Comparison of ENCODE assay signal across 13 cellular contexts in the genomic region with DNA sequence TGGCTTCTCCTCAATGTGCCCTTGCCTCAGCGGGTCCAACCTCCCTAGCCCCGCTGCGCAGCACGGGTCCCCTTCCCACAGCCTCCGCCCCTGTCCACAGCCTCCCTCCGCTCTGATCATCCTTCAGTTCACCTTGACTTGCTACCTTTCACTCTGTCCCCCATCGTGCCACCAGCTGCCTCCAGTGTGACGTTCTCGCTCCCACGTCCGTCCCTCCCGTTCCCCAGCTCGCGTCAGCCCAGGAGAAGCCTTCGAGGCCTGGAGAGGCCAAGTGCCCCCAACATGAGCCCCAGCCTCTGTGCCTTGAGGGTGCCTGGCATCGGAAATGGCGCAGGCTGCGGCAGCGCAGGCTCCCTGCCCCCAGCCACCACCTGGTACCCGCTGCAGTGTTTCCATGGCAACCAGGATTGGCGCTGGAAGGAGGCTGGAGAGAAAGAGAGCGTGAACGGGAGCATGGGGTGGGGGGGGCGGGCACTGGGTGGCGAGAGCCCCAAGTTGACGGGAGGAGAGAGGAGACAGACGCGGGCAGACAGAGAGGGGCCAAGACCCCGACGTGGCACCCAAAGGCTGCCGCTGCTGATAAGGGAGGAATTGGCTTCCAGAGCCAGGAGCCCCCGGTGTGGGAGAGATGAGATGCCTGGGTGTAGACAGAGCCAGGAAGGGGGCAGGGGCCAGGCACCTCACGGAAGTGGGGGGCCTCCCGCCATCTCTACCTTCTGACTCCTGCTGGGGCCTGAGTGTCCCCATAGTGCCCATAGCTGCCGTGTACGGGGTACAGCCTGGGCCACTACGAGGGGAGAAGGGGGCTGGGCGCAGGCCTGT. TPM values are rescaled to one million over a fixed set of nuclear protein-coding genes. Genes with fewer than 3 reads are reported as not detected.
DNase-seq lines count a peak whose midpoint lies in the region; ATAC-seq, FAIRE-seq and TF ChIP-seq lines count a peak whose summit lies in the region.
"Had no signal": no experiment of that assay in that cellular context is flagged by ENCODE, and none has a peak within 500 bp of the region (broad histone marks: within the 10 kb centered on the region; RNA-seq: fewer than 3 reads in every experiment).

No MANE protein-coding gene starts in this region.

- H3K9me3 ChIP-seq in sigmoid colon = no peaks in the 10 kb centered on the region
- H3K9me3 ChIP-seq in transverse colon = no peaks in the 10 kb centered on the region

- CTCF ChIA-PET in activated naive CD4-positive, alpha-beta T cell treated with anti-CD3 and anti-CD28 coated beads for 36 hours (lab: Charles Lee) = no interaction called here

- no peaks in the 10 kb centered on the region for H3K9me3 Mint-ChIP-seq in activated naive CD4-positive, alpha-beta T cell treated with anti-CD3 and anti-CD28 coated beads for 36 hours
- H3K9me3 Mint-ChIP-seq: activated B cell treated with CpG ODN at 0.5 μM for 24 hours had no signal

- WGBS in sigmoid colon, 2 donors = 38 to 59% methylated on average over 38 of the region's 38 CpGs
- WGBS in transverse colon (ENCODE audit: low coverage in 1 of 2), 2 donors = 7 to 48% methylated on average over 3 to 34 of the region's 38 CpGs

- TF ChIP-seq CTCF in sigmoid colon (IDR thresholded peaks at IDR 0.05) (no peak), transverse colon (IDR thresholded peaks at IDR 0.05) (no peak)

- intact Hi-C loops in activated naive CD4-positive, alpha-beta T cell treated with anti-CD3 and anti-CD28 coated beads for 36 hours (cut with micrococcal nuclease) = loop anchor here (10.0 kb wide), 1 partner anchor 1190 kb away; no protein-coding TSS in a partner anchor
- intact Hi-C loops in sigmoid colon (cut with DNase I) = loop anchor here (10.0 kb wide), 1 partner anchor 210 kb away; a partner anchor contains a TSS
- intact Hi-C loops in transverse colon (cut with DNase I; ENCODE audit: low total_unique reads) = no loop called here

- no peak for DNase-seq in activated naive CD4-positive, alpha-beta T cell treated with anti-CD3 and anti-CD28 coated beads for 36 hours
- DNase-seq in activated naive CD4-positive, alpha-beta T cell treated with anti-CD3 and anti-CD28 coated beads, Interleukin-2, amount 50 U/mL, for 16 hours = no peak
- peak; percentile 81 for DNase-seq in NCI-H2171 treated with DMSO at 0.1 percent for 48 hours (lab: John Stamatoyannopoulos, UW)
- DNase-seq in frontal cortex (ENCODE audit: low spot score in 2 of 2) = peak; percentile 82 to 83
- peak; percentile 28 for DNase-seq in sigmoid colon
- no peak for DNase-seq in transverse colon
- no peak for DNase-seq in activated CD4-positive, alpha-beta T cell treated with anti-CD3 and anti-CD28 coated beads for 4 hours
- DNase-seq: activated B cell treated with CpG ODN at 0.5 μM for 24 hours, activated gamma-delta T cell treated with Interleukin-2 at 50 U/mL for 16 hours, KG1 had no signal

- H3K4me3 Mint-ChIP-seq in activated naive CD4-positive, alpha-beta T cell treated with anti-CD3 and anti-CD28 coated beads for 36 hours = peak overlapping the region; percentile 27
- H3K4me3 Mint-ChIP-seq: activated B cell treated with CpG ODN at 0.5 μM for 24 hours had no signal

- no peaks in the 10 kb centered on the region for H3K36me3 Mint-ChIP-seq in activated naive CD4-positive, alpha-beta T cell treated with anti-CD3 and anti-CD28 coated beads for 36 hours (ENCODE audit: low read depth)

- FAIRE-seq in frontal cortex (lab: Jason Lieb, UNC) = no peak
- FAIRE-seq: RCC 7860 had no signal

- H3K4me1 ChIP-seq in sigmoid colon (peaks cover 0 to 15% (median 9%) of the 10 kb centered on the region in 4 donors), transverse colon (peaks cover 7 to 14% (median 9%) of the 10 kb centered on the region in 4 donors)

- H3K4me3 ChIP-seq in sigmoid colon (no peak overlapping the region), transverse colon (no peak overlapping the region)

- in situ Hi-C loops in transverse colon (cut with MboI; ENCODE audit: low pct_ligation_motif_present in 1 of 4, low pct_unique_long_range_greater_than_20kb in 1 of 4, low sequenced_read_pairs in 3 of 4) = no loop called here

- H3K36me3 ChIP-seq in sigmoid colon (no peaks in the 10 kb centered on the region), transverse colon (no peaks in the 10 kb centered on the region)

- TF ChIP-seq POLR2A in sigmoid colon (IDR thresholded peaks at IDR 0.05) (no peak), transverse colon (IDR thresholded peaks at IDR 0.05) (no peak)

- H3K27ac Mint-ChIP-seq in activated naive CD4-positive, alpha-beta T cell treated with anti-CD3 and anti-CD28 coated beads for 36 hours = no peak overlapping the region
- H3K27ac Mint-ChIP-seq: activated B cell treated with CpG ODN at 0.5 μM for 24 hours had no signal

- peaks cover 29% of the 10 kb centered on the region for H3K27me3 Mint-ChIP-seq in activated naive CD4-positive, alpha-beta T cell treated with anti-CD3 and anti-CD28 coated beads for 36 hours (ENCODE audit: low read depth)

- TF ChIP-seq EP300 in sigmoid colon (IDR thresholded peaks at IDR 0.05) (no peak), transverse colon (IDR thresholded peaks at IDR 0.05; ENCODE audit: low read depth) (no peak)

- no peak for ATAC-seq in GM18867 (IDR thresholded peaks at IDR 0.05; ENCODE audit: unreplicated experiment)

- H3K27me3 ChIP-seq in sigmoid colon = peaks cover 0 to 14% (median 0%) of the 10 kb centered on the region in 3 donors
- H3K27me3 ChIP-seq in transverse colon = peaks cover 30% of the 10 kb centered on the region

- H3K4me1 Mint-ChIP-seq in activated naive CD4-positive, alpha-beta T cell treated with anti-CD3 and anti-CD28 coated beads for 36 hours (ENCODE audit: low read depth) = peaks cover 14% of the 10 kb centered on the region

- no peak overlapping the region for H3K27ac ChIP-seq in sigmoid colon
- H3K27ac ChIP-seq in transverse colon = no peak overlapping the region

RNA-seq across cellular contexts. Expression of a gene that starts 0.8 kb away (rescaled TPM):
- not detected for total RNA-seq in activated naive CD4-positive, alpha-beta T cell treated with anti-CD3 and anti-CD28 coated beads for 36 hours
- 0.82 TPM for total RNA-seq in frontal cortex
- total RNA-seq in sigmoid colon = not detected
- polyA plus RNA-seq in sigmoid colon = not detected
- total RNA-seq in transverse colon = not detected
- total RNA-seq: activated B cell treated with CpG ODN at 0.5 μM for 24 hours, pulmonary artery endothelial cell had no signal

RNA-seq across cellular contexts. Expression of a gene that starts 3.6 kb away (rescaled TPM):
- total RNA-seq in activated naive CD4-positive, alpha-beta T cell treated with anti-CD3 and anti-CD28 coated beads for 36 hours = 10 to 100 TPM; 17.2 to 17.9 TPM
- 6.9 TPM for total RNA-seq in frontal cortex
- 10 to 100 TPM; 23.5 to 47.9 (median 33.7) TPM for total RNA-seq in sigmoid colon
- 10 to 100 TPM; 55.3 to 85.1 (median 65.7) TPM for polyA plus RNA-seq in sigmoid colon
- 100 to 1,000 TPM in 1 of 4 donors, 10 to 100 TPM in 3; 10.8 to 169 (median 36.6) TPM for total RNA-seq in transverse colon

RNA-seq across cellular contexts. Expression of a gene that starts 37.9 kb away (rescaled TPM):
- total RNA-seq in activated naive CD4-positive, alpha-beta T cell treated with anti-CD3 and anti-CD28 coated beads for 36 hours = under 1 TPM in 1 of 2 experiments, not detected in 1; 0.57 TPM
- 2.0 TPM for total RNA-seq in frontal cortex
- 1 to 10 TPM in 2 of 4 donors, under 1 TPM in 1, not detected in 1; 0.36 to 7.1 (median 1.2) TPM for total RNA-seq in sigmoid colon
- 1 to 10 TPM in 2 of 3 donors, not detected in 1; 1.6 to 2.8 TPM for polyA plus RNA-seq in sigmoid colon
- total RNA-seq in transverse colon = 1 to 10 TPM in 1 of 4 donors, under 1 TPM in 2, not detected in 1; 0.55 to 4.2 (median 0.79) TPM
- total RNA-seq: pulmonary artery endothelial cell had no signal

RNA-seq across cellular contexts. Expression of a gene that starts 38.2 kb away (rescaled TPM):
- total RNA-seq in activated naive CD4-positive, alpha-beta T cell treated with anti-CD3 and anti-CD28 coated beads for 36 hours = 10 to 100 TPM; 28.4 to 29.2 TPM
- total RNA-seq in frontal cortex (53.4 TPM), sigmoid colon (10 to 100 TPM; 38.5 to 48.5 (median 42.3) TPM), transverse colon (100 to 1,000 TPM in 1 of 4 donors, 10 to 100 TPM in 3; 50.5 to 117 (median 78.7) TPM)
- 100 to 1,000 TPM in 1 of 3 donors, 10 to 100 TPM in 2; 34.2 to 140 (median 41.8) TPM for polyA plus RNA-seq in sigmoid colon

RNA-seq across cellular contexts. Expression of a gene that starts 53.7 kb away (rescaled TPM):
- total RNA-seq in activated naive CD4-positive, alpha-beta T cell treated with anti-CD3 and anti-CD28 coated beads for 36 hours = not detected
- 78.3 TPM for total RNA-seq in frontal cortex
- total RNA-seq in sigmoid colon = 1 to 10 TPM; 2.2 to 2.7 (median 2.4) TPM
- polyA plus RNA-seq in sigmoid colon = 1 to 10 TPM in 1 of 3 donors, under 1 TPM in 1, not detected in 1; 0.23 to 2.8 TPM
- 1 to 10 TPM in 1 of 4 donors, under 1 TPM in 3; 0.37 to 1.4 (median 0.91) TPM for total RNA-seq in transverse colon
- total RNA-seq: activated B cell treated with CpG ODN at 0.5 μM for 24 hours had no signal

Comparison
In these comparisons a context has a peak if more than half of its experiments do, and no peak if none do; other contexts are left out.
1. DNase-seq: peak in NCI-H2171 treated with DMSO at 0.1 percent for 48 hours (single experiment), frontal cortex (2 of 2) and sigmoid colon (single experiment); none in activated naive CD4-positive, alpha-beta T cell treated with anti-CD3 and anti-CD28 coated beads for 36 hours (single experiment), activated naive CD4-positive, alpha-beta T cell treated with anti-CD3 and anti-CD28 coated beads, Interleukin-2, amount 50 U/mL, for 16 hours (single experiment), transverse colon (single experiment) and activated CD4-positive, alpha-beta T cell treated with anti-CD3 and anti-CD28 coated beads for 4 hours (0 of 2).